In the genomic region with DNA sequence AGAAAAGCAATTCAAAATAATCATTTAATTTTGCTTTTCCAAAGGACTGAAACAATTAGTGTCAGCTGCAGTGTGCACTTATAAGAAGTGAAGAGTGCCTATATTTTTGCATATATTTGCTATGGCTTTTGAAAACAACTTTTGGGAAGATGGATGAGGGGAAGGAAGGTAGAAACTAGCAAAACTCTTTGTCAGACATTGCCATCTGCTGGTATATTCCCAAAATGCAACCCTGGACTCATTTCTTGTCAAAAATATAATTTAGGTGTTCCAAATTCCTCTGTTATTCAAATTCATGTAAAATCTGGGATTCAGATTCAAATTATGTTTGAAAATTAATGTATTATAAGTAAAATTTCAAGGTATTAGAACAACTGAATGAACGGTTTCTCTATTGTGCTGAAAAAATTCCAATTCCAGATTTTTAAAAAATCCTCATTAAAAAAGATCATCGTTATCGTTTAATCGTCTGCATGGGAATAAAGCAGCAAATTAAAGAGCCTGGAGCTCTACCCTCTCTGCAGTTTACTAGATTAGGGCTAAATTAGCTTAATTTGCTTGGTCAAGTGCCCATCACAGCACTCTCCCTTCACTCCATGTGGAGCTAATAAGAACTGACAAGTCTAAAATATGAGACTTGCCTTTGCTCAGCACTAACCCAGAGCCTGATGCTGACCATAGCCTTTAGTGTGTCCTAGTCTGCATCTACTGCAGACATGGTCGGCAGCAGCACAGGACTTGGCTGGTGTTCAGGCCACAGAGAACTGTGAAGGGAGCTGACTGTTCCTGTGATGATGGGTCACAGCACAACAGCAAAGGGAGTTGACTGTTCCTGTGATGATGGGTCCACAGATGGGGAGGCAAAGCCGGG, we compare ENCODE assay signal across 8 cellular contexts.
DNase-seq lines count a peak whose midpoint lies in the region; TF ChIP-seq lines count a peak whose summit lies in the region.

No MANE protein-coding gene starts in this region.

- intact Hi-C loops in left ventricle myocardium inferior (cut with micrococcal nuclease) = loop anchor here (5.0 to 10.0 kb wide), 2 partner anchors 347 to 509 kb away; no protein-coding TSS in a partner anchor

- no peak overlapping the region for H3K27ac ChIP-seq in WERI-Rb-1
- no peak overlapping the region for H3K27ac ChIP-seq in left ventricle myocardium inferior (replicated peaks)
- peak overlapping the region; percentile 22 for H3K27ac ChIP-seq in substantia nigra (ENCODE audit: low read depth, low read length, poor library complexity, severe bottlenecking)

- H3K9me3 ChIP-seq in WERI-Rb-1 (ENCODE audit: severe bottlenecking) (no peaks in the 10 kb centered on the region), left ventricle myocardium inferior (replicated peaks) (peaks cover 7% of the 10 kb centered on the region)

- DNase-seq in NCI-H1092 treated with DMSO at 0.1 percent for 48 hours (lab: John Stamatoyannopoulos, UW) = peak; percentile 9
- no peak for DNase-seq in NCI-H1092 (lab: John Stamatoyannopoulos, UW)
- peak; percentile 73 for DNase-seq in KBM-7
- DNase-seq in WERI-Rb-1 = no peak
- peak; percentile 24 for DNase-seq in left ventricle myocardium inferior
- peak in 21 of 49 donors; percentile 5 to 53 (median 12) for DNase-seq in substantia nigra (lab: John Stamatoyannopoulos, UW)
- no peak for DNase-seq in NCI-H1436 (lab: John Stamatoyannopoulos, UW)
- DNase-seq in NCI-H187 (lab: John Stamatoyannopoulos, UW) = no peak

- peak; percentile 52 for TF ChIP-seq CTCF in WERI-Rb-1 (IDR thresholded peaks at IDR 0.05; ENCODE audit: low read depth, low read length)
- TF ChIP-seq CTCF in left ventricle myocardium inferior (IDR thresholded peaks at IDR 0.05; ENCODE audit: borderline replicate concordance) = peak; percentile 87

- no peaks in the 10 kb centered on the region for H3K27me3 ChIP-seq in WERI-Rb-1 (ENCODE audit: insufficient read depth, low read depth, severe bottlenecking)
- H3K27me3 ChIP-seq in left ventricle myocardium inferior (ENCODE audit: low read depth) = no peaks in the 10 kb centered on the region

- H3K36me3 ChIP-seq in WERI-Rb-1 (no peaks in the 10 kb centered on the region), left ventricle myocardium inferior (no peaks in the 10 kb centered on the region)

- no peak overlapping the region for H3K4me3 ChIP-seq in WERI-Rb-1 (ENCODE audit: low read depth, low read length)
- no peak overlapping the region for H3K4me3 ChIP-seq in left ventricle myocardium inferior

- peaks cover 10% of the 10 kb centered on the region for H3K4me1 ChIP-seq in left ventricle myocardium inferior

- in situ Hi-C loops in KBM-7 (cut with MboI; ENCODE audit: low pct_unique_long_range_greater_than_20kb, low sequenced_read_pairs) = loop anchor here (25.0 kb wide), 2 partner anchors 359 to 534 kb away; no protein-coding TSS in a partner anchor

Comparison
In these comparisons a context has a peak if more than half of its experiments do, and no peak if none do; other contexts are left out.
1. DNase-seq: peak in NCI-H1092 treated with DMSO at 0.1 percent for 48 hours (single experiment), KBM-7 (single experiment) and left ventricle myocardium inferior (single experiment); none in NCI-H1092 (single experiment), WERI-Rb-1 (single experiment), NCI-H1436 (single experiment) and NCI-H187 (0 of 2).